Comparison of ENCODE assay signal across 25 cellular contexts in the genomic region with DNA sequence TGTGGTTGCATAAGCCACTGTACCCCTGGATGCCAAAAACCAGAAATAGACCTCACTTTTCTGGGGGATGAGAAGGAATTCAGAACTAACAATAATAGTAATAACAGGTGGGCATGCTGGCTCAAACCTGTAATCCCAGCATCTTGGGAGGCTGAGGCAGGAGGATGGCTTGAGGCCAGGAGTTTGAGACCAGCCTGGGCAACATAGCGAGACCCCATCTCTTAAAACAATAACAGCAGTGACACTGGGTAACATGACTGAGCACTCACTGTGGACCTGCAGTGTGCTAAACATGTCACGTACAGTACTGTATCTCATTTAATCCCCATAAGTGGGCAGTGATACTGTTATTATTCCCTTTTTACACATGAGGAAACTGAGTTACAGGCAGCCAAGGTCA. TPM values are rescaled to one million over a fixed set of nuclear protein-coding genes. Genes with fewer than 3 reads are reported as not detected.
"Had no signal": no experiment of that assay in that cellular context is flagged by ENCODE, and none has a peak within 500 bp of the region (broad histone marks: within the 10 kb centered on the region; RNA-seq: fewer than 3 reads in every experiment).

No MANE protein-coding gene starts in this region.

- H3K4me1 Mint-ChIP-seq: activated CD4-positive, alpha-beta T cell treated with anti-CD3 and anti-CD28 coated beads, Interleukin-2, amount 10 ng/mL, durations not matched to agents 24 days and 14 days; activated naive CD8-positive, alpha-beta T cell treated with anti-CD3 and anti-CD28 coated beads, Interleukin-2, amount 50 U/mL, for 24 hours; activated T-helper 17 cell treated with anti-CD3 and anti-CD28 coated beads, Interleukin-2, amount 50 U/mL, for 72 hours had no signal

- H3K4me3 ChIP-seq: cardiac muscle cell, PC-9 had no signal

- H3K36me3 ChIP-seq: cardiac muscle cell had no signal

- H3K27me3 ChIP-seq: cardiac muscle cell had no signal

- H3K27me3 Mint-ChIP-seq: activated CD4-positive, alpha-beta T cell treated with anti-CD3 and anti-CD28 coated beads, Interleukin-2, amount 10 ng/mL, durations not matched to agents 24 days and 14 days; activated naive CD8-positive, alpha-beta T cell; activated naive CD8-positive, alpha-beta T cell treated with anti-CD3 and anti-CD28 coated beads, Interleukin-2, amount 50 U/mL, for 24 hours had no signal

- H3K9me3 Mint-ChIP-seq: activated CD4-positive, alpha-beta T cell treated with anti-CD3 and anti-CD28 coated beads, Interleukin-2, amount 10 ng/mL, durations not matched to agents 24 days and 14 days; activated CD8-positive, alpha-beta T cell treated with anti-CD3 and anti-CD28 coated beads for 36 hours; activated naive CD4-positive, alpha-beta T cell treated with anti-CD3 and anti-CD28 coated beads for 36 hours; activated naive CD8-positive, alpha-beta T cell treated with anti-CD3 and anti-CD28 coated beads, Interleukin-2, amount 50 U/mL, for 24 hours; activated T-cell treated with anti-CD3 and anti-CD28 coated beads, Interleukin-2, amount 50 U/mL, for 72 hours; activated T-helper 17 cell treated with anti-CD3 and anti-CD28 coated beads, Interleukin-2, amount 50 U/mL, for 72 hours had no signal

- DNase-seq: activated CD4-positive, alpha-beta T cell treated with anti-CD3 and anti-CD28 coated beads, Interleukin-2, amount 10 ng/mL, durations not matched to agents 24 days and 14 days; activated CD4-positive, alpha-beta T cell treated with anti-CD3 and anti-CD28 coated beads, Interleukin-2, amount 50 U/mL, for 4 hours; activated CD8-positive, alpha-beta T cell treated with anti-CD3 and anti-CD28 coated beads for 36 hours; activated gamma-delta T cell treated with Interleukin-2 at 50 U/mL for 16 hours; activated naive CD4-positive, alpha-beta T cell treated with anti-CD3 and anti-CD28 coated beads for 36 hours; activated naive CD8-positive, alpha-beta T cell treated with anti-CD3 and anti-CD28 coated beads, Interleukin-2, amount 50 U/mL, for 24 hours; activated T-cell treated with anti-CD3 and anti-CD28 coated beads, Interleukin-2, amount 50 U/mL, for 1 hour; activated T-cell treated with anti-CD3 and anti-CD28 coated beads, Interleukin-2, amount 50 U/mL, for 72 hours; aorta; Karpas-422; MV-4-11; NCI-H1436 treated with DMSO at 0.1 percent for 48 hours; NCI-H2029; PC-9; T1000; WERI-Rb-1 had no signal

- ATAC-seq: activated CD8-positive, alpha-beta T cell treated with anti-CD3 and anti-CD28 coated beads for 36 hours; activated naive CD8-positive, alpha-beta T cell treated with anti-CD3 and anti-CD28 coated beads, Interleukin-2, amount 50 U/mL, for 24 hours; activated T-cell treated with anti-CD3 and anti-CD28 coated beads, Interleukin-2, amount 50 U/mL, for 72 hours; activated T-helper 17 cell treated with anti-CD3 and anti-CD28 coated beads, Interleukin-2, amount 50 U/mL, for 72 hours; Right ventricle myocardium inferior had no signal

- H3K27ac Mint-ChIP-seq: activated CD4-positive, alpha-beta T cell treated with anti-CD3 and anti-CD28 coated beads, Interleukin-2, amount 10 ng/mL, durations not matched to agents 24 days and 14 days; activated CD8-positive, alpha-beta T cell treated with anti-CD3 and anti-CD28 coated beads for 36 hours; activated naive CD4-positive, alpha-beta T cell treated with anti-CD3 and anti-CD28 coated beads for 36 hours; activated naive CD8-positive, alpha-beta T cell; activated naive CD8-positive, alpha-beta T cell treated with anti-CD3 and anti-CD28 coated beads, Interleukin-2, amount 50 U/mL, for 24 hours; activated T-cell treated with anti-CD3 and anti-CD28 coated beads, Interleukin-2, amount 50 U/mL, for 72 hours; activated T-helper 17 cell treated with anti-CD3 and anti-CD28 coated beads, Interleukin-2, amount 50 U/mL, for 72 hours had no signal

- H3K36me3 Mint-ChIP-seq: activated naive CD8-positive, alpha-beta T cell had no signal

- H3K4me3 Mint-ChIP-seq: activated CD4-positive, alpha-beta T cell treated with anti-CD3 and anti-CD28 coated beads, Interleukin-2, amount 10 ng/mL, durations not matched to agents 24 days and 14 days; activated CD8-positive, alpha-beta T cell treated with anti-CD3 and anti-CD28 coated beads for 36 hours; activated naive CD4-positive, alpha-beta T cell treated with anti-CD3 and anti-CD28 coated beads for 36 hours; activated naive CD8-positive, alpha-beta T cell; activated naive CD8-positive, alpha-beta T cell treated with anti-CD3 and anti-CD28 coated beads, Interleukin-2, amount 50 U/mL, for 24 hours; activated T-cell treated with anti-CD3 and anti-CD28 coated beads, Interleukin-2, amount 50 U/mL, for 72 hours; activated T-helper 17 cell treated with anti-CD3 and anti-CD28 coated beads, Interleukin-2, amount 50 U/mL, for 72 hours had no signal

- H3K27ac ChIP-seq: cardiac muscle cell, PC-9, RWPE1, WERI-Rb-1 had no signal

RNA-seq across cellular contexts. Expression of gene FLRT1, which starts 10.0 kb away (rescaled TPM):
- total RNA-seq: activated CD4-positive, alpha-beta T cell treated with anti-CD3 and anti-CD28 coated beads, Interleukin-2, amount 10 ng/mL, durations not matched to agents 24 days and 14 days; activated CD8-positive, alpha-beta memory T cell treated with anti-CD3 and anti-CD28 coated beads for 36 hours; activated CD8-positive, alpha-beta T cell treated with anti-CD3 and anti-CD28 coated beads for 36 hours; activated T-helper 17 cell treated with anti-CD3 and anti-CD28 coated beads, Interleukin-2, amount 50 U/mL, for 72 hours; OCI-LY7; T-helper 1 cell treated with Interleukin-12 subunit alpha and Interleukin-12 subunit beta and Interleukin-4 antibody, amounts not matched to agents 30 ng/mL and 1 ng/mL, for 36 hours; T-helper 2 cell treated with Interferon-gamma antibody and Interleukin-4, amounts not matched to agents 100 ng/mL and 5 ng/mL, for 36 hours had no signal
